Comparison of ENCODE assay signal across 17 cellular contexts in the genomic region with DNA sequence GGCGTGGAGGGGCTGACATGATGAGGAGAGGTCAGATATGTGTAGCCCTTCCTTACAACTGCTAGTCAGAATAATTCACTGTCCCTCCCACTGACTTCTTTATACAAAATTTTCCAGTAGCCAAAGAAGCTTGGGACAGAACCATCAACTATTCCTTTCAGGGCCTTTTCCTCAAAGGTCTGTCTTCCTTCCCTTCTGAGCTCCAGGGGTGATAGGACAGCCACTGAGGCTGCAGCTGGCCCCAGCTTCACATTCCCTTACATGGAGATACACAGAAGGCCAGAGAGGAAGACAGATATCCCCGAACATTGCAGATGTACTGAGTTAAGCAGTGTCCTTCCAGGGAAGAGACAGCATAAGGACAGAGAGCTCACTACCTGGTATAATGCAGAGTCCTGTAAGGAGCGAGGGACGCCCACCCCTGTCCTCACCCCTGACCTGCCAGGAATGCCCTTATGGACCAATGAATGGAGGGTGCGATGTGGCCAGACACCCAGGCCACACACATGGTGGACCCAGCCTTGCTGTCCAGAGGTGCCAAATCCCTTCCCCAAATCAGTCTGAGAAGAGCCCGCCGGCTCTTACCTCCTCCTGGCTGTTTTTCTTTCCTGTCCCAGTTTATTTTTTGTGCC.
DNase-seq lines count a peak whose midpoint lies in the region; ATAC-seq and TF ChIP-seq lines count a peak whose summit lies in the region.
"Had no signal": no experiment of that assay in that cellular context is flagged by ENCODE, and none has a peak within 500 bp of the region (broad histone marks: within the 10 kb centered on the region; RNA-seq: fewer than 3 reads in every experiment).

No MANE protein-coding gene starts in this region.

- H3K36me3 Mint-ChIP-seq in central memory CD8-positive, alpha-beta T cell (ENCODE audit: insufficient read depth) = peaks cover 3% of the 10 kb centered on the region
- H3K36me3 Mint-ChIP-seq in natural killer cell treated with Interleukin-12 subunit alpha and Interleukin-12 subunit beta and Interleukin-15 and Interleukin-18, amount 100 ng/mL, for 72 hours = no peaks in the 10 kb centered on the region
- H3K36me3 Mint-ChIP-seq: memory B cell had no signal

- no peaks in the 10 kb centered on the region for H3K9me3 ChIP-seq in right atrium auricular region
- H3K9me3 ChIP-seq in right cardiac atrium (ENCODE audit: control insufficient read depth, low read length) = no peaks in the 10 kb centered on the region
- no peaks in the 10 kb centered on the region for H3K9me3 ChIP-seq in mucosa of descending colon
- H3K9me3 ChIP-seq: body of pancreas, heart left ventricle, SJCRH30 had no signal

- no peaks in the 10 kb centered on the region for H3K36me3 ChIP-seq in right atrium auricular region
- no peaks in the 10 kb centered on the region for H3K36me3 ChIP-seq in mucosa of descending colon (ENCODE audit: low read depth)
- H3K36me3 ChIP-seq: heart left ventricle, SJCRH30 had no signal

- DNase-seq in right atrium auricular region (ENCODE audit: low spot score) (peak; percentile 32), right cardiac atrium (no peak), ureter (ENCODE audit: low spot score) (peak; percentile 22), AG20443 (ENCODE audit: low spot score) (no peak), mucosa of descending colon (no peak)
- peak in 1 of 2 donors; percentile 8 for DNase-seq in central memory CD8-positive, alpha-beta T cell (ENCODE audit: low spot score in 2 of 2)
- DNase-seq in natural killer cell treated with Interleukin-12 subunit alpha and Interleukin-12 subunit beta and Interleukin-15 and Interleukin-18, amount 100 ng/mL, for 72 hours (ENCODE audit: low spot score) = no peak
- DNase-seq: activated gamma-delta T cell, body of pancreas, heart left ventricle, kidney, NCI-H1930, NCI-H526, SJCRH30 had no signal

- peak overlapping the region; percentile 74 for H3K4me3 Mint-ChIP-seq in central memory CD8-positive, alpha-beta T cell
- no peak overlapping the region for H3K4me3 Mint-ChIP-seq in natural killer cell treated with Interleukin-12 subunit alpha and Interleukin-12 subunit beta and Interleukin-15 and Interleukin-18, amount 100 ng/mL, for 72 hours
- H3K4me3 Mint-ChIP-seq: neural crest cell had no signal

- no peak overlapping the region for H3K4me3 ChIP-seq in right atrium auricular region
- H3K4me3 ChIP-seq in right cardiac atrium (ENCODE audit: low read length) = no peak overlapping the region
- H3K4me3 ChIP-seq in mucosa of descending colon = no peak overlapping the region
- H3K4me3 ChIP-seq: body of pancreas, heart left ventricle, SJCRH30 had no signal

- H3K9me3 Mint-ChIP-seq in central memory CD8-positive, alpha-beta T cell = no peaks in the 10 kb centered on the region
- H3K9me3 Mint-ChIP-seq in natural killer cell treated with Interleukin-12 subunit alpha and Interleukin-12 subunit beta and Interleukin-15 and Interleukin-18, amount 100 ng/mL, for 72 hours = peaks cover 3% of the 10 kb centered on the region
- H3K9me3 Mint-ChIP-seq: neural crest cell had no signal

- 79% methylated on average over 7 of the region's 7 CpGs for WGBS in right cardiac atrium

- no peaks in the 10 kb centered on the region for H3K27me3 Mint-ChIP-seq in central memory CD8-positive, alpha-beta T cell
- peaks cover 0 to 2% of the 10 kb centered on the region in 2 donors for H3K27me3 Mint-ChIP-seq in natural killer cell treated with Interleukin-12 subunit alpha and Interleukin-12 subunit beta and Interleukin-15 and Interleukin-18, amount 100 ng/mL, for 72 hours

- no peak overlapping the region for H3K27ac ChIP-seq in right atrium auricular region
- no peak overlapping the region for H3K27ac ChIP-seq in right cardiac atrium (ENCODE audit: low read length)
- H3K27ac ChIP-seq: body of pancreas, heart left ventricle, SJCRH30 had no signal

- peak overlapping the region; percentile 89 for H3K27ac Mint-ChIP-seq in central memory CD8-positive, alpha-beta T cell (ENCODE audit: low read depth)
- H3K27ac Mint-ChIP-seq in natural killer cell treated with Interleukin-12 subunit alpha and Interleukin-12 subunit beta and Interleukin-15 and Interleukin-18, amount 100 ng/mL, for 72 hours = peak overlapping the region in 1 of 2 donors; percentile 27

- intact Hi-C loops in right cardiac atrium (cut with DNase I) = no loop called here
- intact Hi-C loops in mucosa of descending colon (cut with DNase I, micrococcal nuclease) = no loop called here

- TF ChIP-seq CTCF in right atrium auricular region (IDR thresholded peaks at IDR 0.05) = no peak
- no peak for TF ChIP-seq CTCF in mucosa of descending colon (IDR thresholded peaks at IDR 0.05)

- H3K27me3 ChIP-seq in right atrium auricular region (no peaks in the 10 kb centered on the region), right cardiac atrium (ENCODE audit: control insufficient read depth, insufficient read depth) (no peaks in the 10 kb centered on the region)
- H3K27me3 ChIP-seq: body of pancreas, heart left ventricle, SJCRH30 had no signal

- peaks cover 48% of the 10 kb centered on the region for H3K4me1 Mint-ChIP-seq in central memory CD8-positive, alpha-beta T cell
- peaks cover 21 to 23% of the 10 kb centered on the region in 2 donors for H3K4me1 Mint-ChIP-seq in natural killer cell treated with Interleukin-12 subunit alpha and Interleukin-12 subunit beta and Interleukin-15 and Interleukin-18, amount 100 ng/mL, for 72 hours (ENCODE audit: low read depth in 2 of 2)

- H3K4me1 ChIP-seq in right atrium auricular region (no peaks in the 10 kb centered on the region), right cardiac atrium (ENCODE audit: control insufficient read depth, insufficient read depth, low read length) (no peaks in the 10 kb centered on the region), mucosa of descending colon (ENCODE audit: low read depth) (peaks cover 3% of the 10 kb centered on the region)
- H3K4me1 ChIP-seq: body of pancreas, heart left ventricle, SJCRH30 had no signal

- ATAC-seq in right cardiac atrium (no peak), HG03571 (IDR thresholded peaks at IDR 0.05; ENCODE audit: unreplicated experiment) (peak; percentile 3), mucosa of descending colon (no peak)
- no peak for ATAC-seq in central memory CD8-positive, alpha-beta T cell (replicated peaks; ENCODE audit: extremely low read depth, poor library complexity, severe bottlenecking)
- ATAC-seq in natural killer cell treated with Interleukin-12 subunit alpha and Interleukin-12 subunit beta and Interleukin-15 and Interleukin-18, amount 100 ng/mL, for 72 hours = no peak
- ATAC-seq: body of pancreas, heart left ventricle had no signal

Comparison
In these comparisons a context has a peak if more than half of its experiments do, and no peak if none do; other contexts are left out.
1. DNase-seq: peak in right atrium auricular region (single experiment) and ureter (single experiment); none in right cardiac atrium (0 of 3), AG20443 (single experiment), mucosa of descending colon (0 of 3) and natural killer cell treated with Interleukin-12 subunit alpha and Interleukin-12 subunit beta and Interleukin-15 and Interleukin-18, amount 100 ng/mL, for 72 hours (single experiment).